In genomic region chr15:63358296-63359029, GRCh38 we compare ENCODE assay signal across 23 cellular contexts. TPM values are rescaled to one million over a fixed set of nuclear protein-coding genes. Genes with fewer than 3 reads are reported as not detected.
A peak's percentile ranks its signal among the peaks of the same experiment; 100 is the strongest.
DNase-seq lines count a peak whose midpoint lies in the region; ATAC-seq and TF ChIP-seq lines count a peak whose summit lies in the region.
"Had no signal": no experiment of that assay in that cellular context is flagged by ENCODE, and none has a peak within 500 bp of the region (broad histone marks: within the 10 kb centered on the region; RNA-seq: fewer than 3 reads in every experiment).

No MANE protein-coding gene starts in this region.

- WGBS in hepatocyte (ENCODE audit: low lambda C conversion rate, missing lambda C conversion rate): 86% methylated on average over 15 of the region's 15 CpGs

- no peak overlapping the region for H3K4me2 ChIP-seq in hepatocyte
- H3K4me2 ChIP-seq: BLaER1, PC-9 had no signal

- ATAC-seq in Right ventricle myocardium superior (ENCODE audit: poor library complexity): no peak
- no peak for ATAC-seq in activated naive CD4-positive, alpha-beta T cell treated with anti-CD3 and anti-CD28 coated beads, Interleukin-2, amount 50 U/mL, for 72 hours
- ATAC-seq: K562 had no signal

- H3K36me3 Mint-ChIP-seq in neural crest cell (ENCODE audit: low read depth): peaks cover 3% of the 10 kb centered on the region
- H3K36me3 Mint-ChIP-seq in activated naive CD4-positive, alpha-beta T cell treated with anti-CD3 and anti-CD28 coated beads, Interleukin-2, amount 50 U/mL, for 72 hours: no peaks in the 10 kb centered on the region
- H3K36me3 Mint-ChIP-seq: CD4-positive, CD25-positive, alpha-beta regulatory T cell had no signal

- no peaks in the 10 kb centered on the region for H3K27me3 ChIP-seq in hepatocyte
- H3K27me3 ChIP-seq: BLaER1 had no signal

- no peak overlapping the region for H3K4me3 Mint-ChIP-seq in neural crest cell
- H3K4me3 Mint-ChIP-seq: CD4-positive, CD25-positive, alpha-beta regulatory T cell had no signal

- H3K9me2 ChIP-seq in hepatocyte (replicated peaks; ENCODE audit: insufficient read depth): no peaks in the 10 kb centered on the region

- peak overlapping the region; percentile 6 for H3K27ac ChIP-seq in hepatocyte
- H3K27ac ChIP-seq: BLaER1, PC-9 had no signal

- peak; percentile 8 for DNase-seq in activated effector memory CD4-positive, alpha-beta T cell treated with anti-CD3 and anti-CD28 coated beads, Interleukin-2, amount 50 U/mL, for 16 hours
- DNase-seq in activated effector memory CD4-positive, alpha-beta T cell treated with Interleukin-2 at 50 U/mL for 16 hours: no peak
- no peak for DNase-seq in hepatocyte (ENCODE audit: low spot score)
- no peak for DNase-seq in neural crest cell (ENCODE audit: low read depth, low spot score)
- no peak for DNase-seq in Right ventricle myocardium superior
- DNase-seq in activated naive CD4-positive, alpha-beta T cell treated with anti-CD3 and anti-CD28 coated beads, Interleukin-2, amount 50 U/mL, for 72 hours (ENCODE audit: low spot score in 2 of 2): no peak
- no peak for DNase-seq in NCI-H69 (lab: John Stamatoyannopoulos, UW)
- DNase-seq: CD4-positive, CD25-positive, alpha-beta regulatory T cell; DMS153; DND-41; Kasumi-1; NCI-H1092 treated with DMSO at 0.1 percent for 48 hours; NCI-H1436; NCI-H1930; NCI-H2107; NCI-H226; NCI-H510A; NCI-H748 treated with DMSO at 0.1 percent for 48 hours; NK-92 treated with Interleukin-12 subunit alpha and Interleukin-12 subunit beta, amount 100 ng/mL, for 24 hours; PC-9; SHP77 treated with DMSO at 0.1 percent for 48 hours had no signal

- H3K79me2 ChIP-seq in hepatocyte: no peaks in the 10 kb centered on the region

- H3K4me1 ChIP-seq in hepatocyte (ENCODE audit: insufficient read depth): no peaks in the 10 kb centered on the region

- H3K4me3 ChIP-seq in hepatocyte: no peak overlapping the region
- H3K4me3 ChIP-seq: BLaER1, K562, PC-9 had no signal

- H3K36me3 ChIP-seq in hepatocyte (replicated peaks; ENCODE audit: insufficient read depth, low read depth): no peaks in the 10 kb centered on the region
- H3K36me3 ChIP-seq: BLaER1 had no signal

- TF ChIP-seq CTCF in hepatocyte (IDR thresholded peaks at IDR 0.05; ENCODE audit: poor library complexity) (no peak), neural crest cell (conservative IDR thresholded peaks at IDR 0.05) (no peak)

- H4K20me1 ChIP-seq in hepatocyte (ENCODE audit: insufficient read depth, poor library complexity, severe bottlenecking): no peaks in the 10 kb centered on the region
- H4K20me1 ChIP-seq: BLaER1 had no signal

- H2AFZ ChIP-seq in hepatocyte: no peak overlapping the region
- H2AFZ ChIP-seq: PC-9 had no signal

- H3K27me3 Mint-ChIP-seq in neural crest cell (ENCODE audit: low read depth): no peaks in the 10 kb centered on the region

- no peaks in the 10 kb centered on the region for H3K9me3 ChIP-seq in hepatocyte (ENCODE audit: low read depth)
- H3K9me3 ChIP-seq: BLaER1 had no signal

- no peaks in the 10 kb centered on the region for H3K9me3 Mint-ChIP-seq in neural crest cell
- no peaks in the 10 kb centered on the region for H3K9me3 Mint-ChIP-seq in activated naive CD4-positive, alpha-beta T cell treated with anti-CD3 and anti-CD28 coated beads, Interleukin-2, amount 50 U/mL, for 72 hours

- peaks cover 35% of the 10 kb centered on the region for H3K4me1 Mint-ChIP-seq in neural crest cell
- H3K4me1 Mint-ChIP-seq: CD4-positive, CD25-positive, alpha-beta regulatory T cell had no signal

- peak overlapping the region; percentile 47 for H3K27ac Mint-ChIP-seq in neural crest cell (ENCODE audit: unreplicated experiment)
- no peak overlapping the region for H3K27ac Mint-ChIP-seq in activated naive CD4-positive, alpha-beta T cell treated with anti-CD3 and anti-CD28 coated beads, Interleukin-2, amount 50 U/mL, for 72 hours

- intact Hi-C loops in Right ventricle myocardium superior (cut with DNase I): no loop called here

RNA-seq across cellular contexts. Expression of gene CA12, which starts 23.2 kb away (rescaled TPM):
- total RNA-seq in hepatocyte: 9.5 and 13.8 TPM in 2 replicates
- 16.6 and 23.5 TPM in 2 replicates for polyA plus RNA-seq in hepatocyte
- 1.1 TPM in 2 replicates for total RNA-seq in neural crest cell
- 0.27 TPM for total RNA-seq in Right ventricle myocardium superior
- under 1 TPM in 1 of 2 donors, not detected in 1; 0.95 TPM for total RNA-seq in activated naive CD4-positive, alpha-beta T cell treated with anti-CD3 and anti-CD28 coated beads, Interleukin-2, amount 50 U/mL, for 72 hours
- total RNA-seq: CD4-positive, CD25-positive, alpha-beta regulatory T cell had no signal
- polyA plus RNA-seq: CD4-positive, CD25-positive, alpha-beta regulatory T cell had no signal
